ENCODE assay signal across 13 cellular contexts in the genomic region with DNA sequence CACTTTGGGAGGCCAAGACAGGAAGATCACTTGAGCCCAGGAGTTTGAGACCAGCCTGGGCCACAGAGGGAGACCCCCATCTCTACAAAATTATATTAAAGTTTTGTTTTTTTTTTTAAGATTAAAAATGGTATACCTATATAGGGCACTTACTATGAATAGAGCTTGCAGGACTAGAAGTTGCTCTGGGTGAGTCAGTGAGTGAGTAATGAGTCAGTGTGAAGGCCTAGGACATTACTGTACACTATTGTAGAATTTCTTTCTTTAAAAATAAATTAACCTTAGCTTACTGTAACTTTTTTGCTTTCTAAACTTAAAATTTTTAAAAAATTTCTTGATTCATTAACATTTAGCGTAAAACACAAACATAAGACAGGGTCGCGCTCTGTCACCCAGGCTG. TPM values are rescaled to one million over a fixed set of nuclear protein-coding genes. Genes with fewer than 3 reads are reported as not detected.
DNase-seq lines count a peak whose midpoint lies in the region; ATAC-seq and TF ChIP-seq lines count a peak whose summit lies in the region.
"Had no signal": no experiment of that assay in that cellular context is flagged by ENCODE, and none has a peak within 500 bp of the region (broad histone marks: within the 10 kb centered on the region; RNA-seq: fewer than 3 reads in every experiment).

No MANE protein-coding gene starts in this region.

- H3K27ac ChIP-seq in HCT116 (ENCODE audit: low read depth, low read length) (no peak overlapping the region), RWPE2 (ENCODE audit: poor library complexity, severe bottlenecking) (peak overlapping the region; percentile 39), epithelial cell of prostate (peak overlapping the region; percentile 62), gastrocnemius medialis (peak overlapping the region; percentile 27 to 71 (median 62))

- H3K9me3 ChIP-seq in HCT116 (ENCODE audit: control insufficient read depth in 1 of 2, insufficient read depth in 1 of 2, low read depth in 1 of 2, low read length in 2 of 2) = no peaks in the 10 kb centered on the region
- H3K9me3 ChIP-seq in RWPE2 (ENCODE audit: severe bottlenecking) = no peaks in the 10 kb centered on the region
- H3K9me3 ChIP-seq in gastrocnemius medialis = no peaks in the 10 kb centered on the region
- H3K9me3 ChIP-seq: Caco-2, mucosa of descending colon had no signal

- peaks cover 91% of the 10 kb centered on the region for H3K79me2 ChIP-seq in HCT116 (ENCODE audit: insufficient read depth, low read length)

- no peak overlapping the region for H3K9ac ChIP-seq in HCT116 (ENCODE audit: low read length)

- in situ Hi-C loops in gastrocnemius medialis (cut with MboI; ENCODE audit: low sequenced_read_pairs in 4 of 4) = no loop called here

- DNase-seq in HCT116 (ENCODE audit: low read depth, low spot score) (peak; percentile 6), RWPE2 (ENCODE audit: low spot score) (no peak), epithelial cell of prostate (ENCODE audit: low read depth, low spot score) (no peak), gastrocnemius medialis (no peak), amygdala (lab: John Stamatoyannopoulos, UW) (no peak), SHP77 treated with DMSO at 0.1 percent for 48 hours (lab: John Stamatoyannopoulos, UW) (no peak)
- DNase-seq: activated naive CD8-positive, alpha-beta T cell treated with anti-CD3 and anti-CD28 coated beads, Interleukin-2, amount 50 U/mL, for 24 hours; Caco-2; KBM-7; mucosa of descending colon; NCI-H2107; substantia nigra had no signal

- TF ChIP-seq POLR2A in HCT116 (IDR thresholded peaks at IDR 0.05; ENCODE audit: borderline replicate concordance, extremely low read depth, insufficient read depth, insufficient read length) = no peak
- TF ChIP-seq POLR2A in gastrocnemius medialis (IDR thresholded peaks at IDR 0.05) = no peak

- ATAC-seq in HCT116 (peak; percentile 58; the same call in 1 of the 2 replicates), RWPE2 (ENCODE audit: low read depth) (peak; percentile 83), gastrocnemius medialis (peak; percentile 29 to 58), GM19351 (IDR thresholded peaks at IDR 0.05; ENCODE audit: unreplicated experiment) (no peak)
- ATAC-seq: activated naive CD8-positive, alpha-beta T cell treated with anti-CD3 and anti-CD28 coated beads, Interleukin-2, amount 50 U/mL, for 24 hours; mucosa of descending colon had no signal

- CTCF ChIA-PET in HCT116 (lab: Charles Lee) = interaction anchor here (2.3 kb wide), 1 partner anchor 41 kb away, joined by 6 read pairs; no protein-coding TSS in a partner anchor

- peak overlapping the region; percentile 69 for H3K4me2 ChIP-seq in HCT116 (ENCODE audit: low read length)

- POLR2A ChIA-PET in HCT116 (lab: Charles Lee) = no interaction called here

- TF ChIP-seq CTCF in HCT116 (IDR thresholded peaks at IDR 0.05 in 2 of 3, conservative IDR thresholded peaks at IDR 0.05 in 1 of 3; ENCODE audit: borderline replicate concordance in 1 of 3, insufficient read depth in 1 of 3, low read depth in 2 of 3, low read length in 2 of 3) (no peak), RWPE2 (IDR thresholded peaks at IDR 0.05; ENCODE audit: poor library complexity, severe bottlenecking) (no peak), gastrocnemius medialis (IDR thresholded peaks at IDR 0.05 in 4 of 5, conservative IDR thresholded peaks at IDR 0.05 in 1 of 5) (no peak)

- no peak for TF ChIP-seq RAD21 in HCT116 (IDR thresholded peaks at IDR 0.05; ENCODE audit: low read depth)

- intact Hi-C loops in HCT116 (cut with micrococcal nuclease) (no loop called here), gastrocnemius medialis (cut with DNase I; ENCODE audit: low total_unique reads) (no loop called here)

- RAD21 ChIA-PET in HCT116 (lab: Charles Lee; ENCODE audit: low non-redundant PET in 1 of 2, low total read pairs in 2 of 2, uncharacterized antibody in 2 of 2, unreplicated experiment in 2 of 2) = no interaction called here

- H3K36me3 ChIP-seq in HCT116 (ENCODE audit: control insufficient read depth in 1 of 2, insufficient read depth in 2 of 2, low read length in 2 of 2) (no peaks in the 10 kb centered on the region), RWPE2 (ENCODE audit: low read depth) (no peaks in the 10 kb centered on the region), gastrocnemius medialis (no peaks in the 10 kb centered on the region)

- H2AFZ ChIP-seq in HCT116 (ENCODE audit: low read depth, low read length, poor library complexity, severe bottlenecking) = no peak overlapping the region

- H3K4me3 ChIP-seq in HCT116 (replicated peaks in 1 of 2; ENCODE audit: low read depth in 1 of 2, low read length in 2 of 2) = no peak overlapping the region
- no peak overlapping the region for H3K4me3 ChIP-seq in RWPE2 (ENCODE audit: severe bottlenecking)
- H3K4me3 ChIP-seq in gastrocnemius medialis = no peak overlapping the region
- H3K4me3 ChIP-seq: mucosa of descending colon had no signal

- H3K9me2 ChIP-seq in HCT116 (ENCODE audit: insufficient read depth) = no peaks in the 10 kb centered on the region

- peaks cover 10% of the 10 kb centered on the region; the same call in 1 of the 2 replicates for H4K20me1 ChIP-seq in HCT116 (ENCODE audit: insufficient read depth)

- H3K4me1 ChIP-seq in HCT116 (ENCODE audit: control insufficient read depth in 1 of 2, insufficient read depth in 2 of 2, low read length in 2 of 2) = peaks cover 23 to 45% of the 10 kb centered on the region in 2 experiments
- H3K4me1 ChIP-seq in RWPE2 (ENCODE audit: insufficient read depth, poor library complexity, severe bottlenecking) = peaks cover 32% of the 10 kb centered on the region
- H3K4me1 ChIP-seq in gastrocnemius medialis = peaks cover 51 to 52% of the 10 kb centered on the region in 2 donors

- BruUV-seq in HCT116 (replicated peaks; lab: Mats Ljungman, UMichigan) = no TSS peak

- H3K27me3 ChIP-seq in HCT116 (ENCODE audit: insufficient read depth, low read length) (no peaks in the 10 kb centered on the region), RWPE2 (ENCODE audit: insufficient read depth, poor library complexity, severe bottlenecking) (no peaks in the 10 kb centered on the region), gastrocnemius medialis (no peaks in the 10 kb centered on the region)

TF ChIP-seq in HCT116, 20 proteins besides CTCF, POLR2A, EP300 and RAD21:
- TF ChIP-seq JUND (IDR thresholded peaks at IDR 0.05) = peak; percentile 58; the same call in 1 of the 2 replicates
- TF ChIP-seq SIN3A (IDR thresholded peaks at IDR 0.05; ENCODE audit: low read depth) = no peak
- TF ChIP-seq FOSL1 (IDR thresholded peaks at IDR 0.05; ENCODE audit: low read depth) = peak; percentile 77

RNA-seq across cellular contexts. Expression of a gene that starts 29.7 kb away (rescaled TPM):
- total RNA-seq in HCT116 (2021; ENCODE audit: unreplicated experiment) (32.8 TPM), gastrocnemius medialis (1 to 10 TPM; 2.9 to 9.1 (median 6.3) TPM)
- polyA plus RNA-seq in HCT116 (2012) = 18.2 and 19.4 TPM in 2 replicates
